10 cellular contexts compared by ENCODE assay signal in genomic region chr6:2848851-2849250, GRCh38. TPM values are rescaled to one million over a fixed set of nuclear protein-coding genes. Genes with fewer than 3 reads are reported as not detected.
DNase-seq lines count a peak whose midpoint lies in the region; FAIRE-seq and TF ChIP-seq lines count a peak whose summit lies in the region.
"Had no signal": no experiment of that assay in that cellular context is flagged by ENCODE, and none has a peak within 500 bp of the region (broad histone marks: within the 10 kb centered on the region; RNA-seq: fewer than 3 reads in every experiment).

No MANE protein-coding gene starts in this region.

- H3K4me1 ChIP-seq in OCI-LY3 (ENCODE audit: low read length) = peaks cover 34% of the 10 kb centered on the region
- H3K4me1 ChIP-seq in trophoblast cell (ENCODE audit: control insufficient read depth in 1 of 2, insufficient read depth in 2 of 2, low read length in 2 of 2) = peaks cover 9 to 12% of the 10 kb centered on the region in 2 experiments
- H3K4me1 ChIP-seq in SJCRH30 = peaks cover 3% of the 10 kb centered on the region; the same call in 1 of the 2 replicates
- peaks cover 0 to 30% of the 10 kb centered on the region in 2 donors for H3K4me1 ChIP-seq in right atrium auricular region

- H3K4me2 ChIP-seq in OCI-LY3 (ENCODE audit: low read length) (peak overlapping the region; percentile 57), trophoblast cell (ENCODE audit: low read length) (no peak overlapping the region)

- H4K12ac ChIP-seq in trophoblast cell (ENCODE audit: low read depth, low read length) = no peak overlapping the region

- H2BK12ac ChIP-seq in trophoblast cell (ENCODE audit: low read length) = no peak overlapping the region

- no peak overlapping the region for H3K23ac ChIP-seq in trophoblast cell (ENCODE audit: low read length)

- H2AFZ ChIP-seq in OCI-LY3 (ENCODE audit: low read depth, low read length) (0 out of 2 replicates have a peak overlapping the region, but pooled peaks have one; percentile 25), trophoblast cell (ENCODE audit: insufficient read depth, low read length, poor library complexity) (no peak overlapping the region)

- peak overlapping the region; percentile 27; the same call in 1 of the 2 replicates for H3K9ac ChIP-seq in OCI-LY3 (ENCODE audit: low read length)
- no peak overlapping the region for H3K9ac ChIP-seq in trophoblast cell (ENCODE audit: low read length)

- H4K8ac ChIP-seq in trophoblast cell (ENCODE audit: low read depth, low read length) = no peak overlapping the region

- H4K20me1 ChIP-seq in OCI-LY3 (ENCODE audit: insufficient read depth, low read length) = no peaks in the 10 kb centered on the region

- no peak overlapping the region for H3K18ac ChIP-seq in trophoblast cell (ENCODE audit: low read length)

- no peak overlapping the region for H2BK5ac ChIP-seq in trophoblast cell (ENCODE audit: low read depth, low read length, poor library complexity)

- no peak overlapping the region for H2BK120ac ChIP-seq in trophoblast cell (ENCODE audit: insufficient read depth, low read length, poor library complexity)

- no CpG with 5 or more reads among the region's 10 CpGs for WGBS in trophoblast cell (ENCODE audit: extremely low coverage, insufficient coverage, insufficient read length)

- H3K79me2 ChIP-seq in OCI-LY3 (ENCODE audit: low read length) (no peaks in the 10 kb centered on the region), trophoblast cell (ENCODE audit: control insufficient read depth, insufficient read depth, low read length, poor library complexity) (no peaks in the 10 kb centered on the region)

- no peak overlapping the region for H3K4ac ChIP-seq in trophoblast cell (ENCODE audit: low read depth, low read length)

- H3K36me3 ChIP-seq in OCI-LY3 (replicated peaks; ENCODE audit: low read depth, low read length) (no peaks in the 10 kb centered on the region), trophoblast cell (ENCODE audit: control insufficient read depth in 1 of 2, insufficient read depth in 2 of 2, low read length in 2 of 2) (no peaks in the 10 kb centered on the region), SJCRH30 (no peaks in the 10 kb centered on the region), right atrium auricular region (no peaks in the 10 kb centered on the region)
- H3K36me3 ChIP-seq: pancreas had no signal

- TF ChIP-seq CTCF in OCI-LY3 (IDR thresholded peaks at IDR 0.05; ENCODE audit: low read depth, low read length) (no peak), right atrium auricular region (IDR thresholded peaks at IDR 0.05) (no peak)

- no peak overlapping the region for H3K27ac ChIP-seq in OCI-LY3 (ENCODE audit: low read length)
- no peak overlapping the region for H3K27ac ChIP-seq in trophoblast cell (ENCODE audit: low read depth, low read length)
- no peak overlapping the region for H3K27ac ChIP-seq in SJCRH30
- no peak overlapping the region for H3K27ac ChIP-seq in right atrium auricular region
- H3K27ac ChIP-seq: pancreas had no signal

- no peak overlapping the region for H2AK5ac ChIP-seq in trophoblast cell (ENCODE audit: low read length)

- DNase-seq in GM18507 (ENCODE audit: extremely low spot score, insufficient read length, low read depth) = no peak
- DNase-seq in activated T-helper 9 cell treated with anti-CD3 and anti-CD28 coated beads, Interleukin-2, amount 50 U/mL, for 16 hours (ENCODE audit: low read depth) = peak; percentile 35
- DNase-seq in trophoblast cell = peak; percentile 79 to 85
- DNase-seq in SJCRH30 = no peak
- no peak for DNase-seq in cortex of kidney (lab: John Stamatoyannopoulos, UW)
- no peak for DNase-seq in right atrium auricular region (ENCODE audit: low spot score)
- no peak for DNase-seq in H4 (ENCODE audit: low spot score)
- DNase-seq: erythroblast, pancreas had no signal

- H3K9me3 ChIP-seq in OCI-LY3 (ENCODE audit: insufficient read depth, low read length) (no peaks in the 10 kb centered on the region), trophoblast cell (ENCODE audit: insufficient read depth, low read depth, low read length) (no peaks in the 10 kb centered on the region), SJCRH30 (replicated peaks) (no peaks in the 10 kb centered on the region), right atrium auricular region (no peaks in the 10 kb centered on the region)
- H3K9me3 ChIP-seq: pancreas had no signal

- H3K14ac ChIP-seq in trophoblast cell (ENCODE audit: low read length) = no peak overlapping the region

- H3K4me3 ChIP-seq in OCI-LY3 (ENCODE audit: low read length) (peak overlapping the region; percentile 39), trophoblast cell (ENCODE audit: low read depth, low read length) (no peak overlapping the region), SJCRH30 (no peak overlapping the region), right atrium auricular region (no peak overlapping the region)
- H3K4me3 ChIP-seq: pancreas had no signal

- FAIRE-seq in GM18507 (lab: Jason Lieb, UNC) = peak; percentile 39
- FAIRE-seq: pancreas had no signal

- no peaks in the 10 kb centered on the region for H3K27me3 ChIP-seq in OCI-LY3 (ENCODE audit: low read depth, low read length)
- no peaks in the 10 kb centered on the region for H3K27me3 ChIP-seq in trophoblast cell (ENCODE audit: insufficient read depth, low read length)
- no peaks in the 10 kb centered on the region for H3K27me3 ChIP-seq in SJCRH30
- H3K27me3 ChIP-seq in right atrium auricular region = no peaks in the 10 kb centered on the region
- H3K27me3 ChIP-seq: pancreas had no signal

- H3K79me1 ChIP-seq in trophoblast cell (ENCODE audit: low read length) = no peaks in the 10 kb centered on the region

- H4K91ac ChIP-seq in trophoblast cell (ENCODE audit: low read depth, low read length) = no peak overlapping the region

RNA-seq across cellular contexts. Expression of gene SERPINB1, which starts 7.2 kb away (rescaled TPM):
- 17.0 and 17.4 TPM in 2 replicates for polyA plus RNA-seq in trophoblast cell (2013)
- 2.3 TPM in 2 replicates for total RNA-seq in SJCRH30 (2014; rRNA removed; shearing (Covaris generic))
- 10 to 100 TPM; 26.6 to 27.3 TPM for total RNA-seq in right atrium auricular region
- total RNA-seq in H4 (2014; rRNA removed; shearing (Covaris generic)) = 26.9 and 38.9 TPM in 2 replicates

RNA-seq across cellular contexts. Expression of gene SERPINB9, which starts 54.3 kb away (rescaled TPM):
- polyA plus RNA-seq in trophoblast cell (2013) = 414 and 460 TPM in 2 replicates
- 0.81 and 0.89 TPM in 2 replicates for total RNA-seq in SJCRH30 (2014; rRNA removed; shearing (Covaris generic))
- total RNA-seq in right atrium auricular region = 10 to 100 TPM; 11.2 to 17.5 TPM
- total RNA-seq in H4 (2014; rRNA removed; shearing (Covaris generic)) = not detected in 2 replicates

Comparison
In these comparisons a context has a peak if more than half of its experiments do, and no peak if none do; other contexts are left out.
1. DNase-seq: peak in activated T-helper 9 cell treated with anti-CD3 and anti-CD28 coated beads, Interleukin-2, amount 50 U/mL, for 16 hours (single experiment) and trophoblast cell (2 of 2); none in GM18507 (single experiment), SJCRH30 (0 of 2), cortex of kidney (single experiment), right atrium auricular region (single experiment) and H4 (single experiment).